ENCODE assay signal across 27 cellular contexts in genomic region chr3:174321549-174321948, GRCh38.
"Had no signal": no experiment of that assay in that cellular context is flagged by ENCODE, and none has a peak within 500 bp of the region (broad histone marks: within the 10 kb centered on the region; RNA-seq: fewer than 3 reads in every experiment).

No MANE protein-coding gene starts in this region.

- ATAC-seq: natural killer cell; psoas muscle; right cardiac atrium; sciatic nerve; stimulated activated memory B cell treated with anti-CD40 and anti-IgM and Interleukin-4, amounts not matched to agents 10 μg/mL and 1 μg/mL and 100 μg/mL, for 72 hours had no signal

- H3K4me3 ChIP-seq: neural progenitor cell, ovary, psoas muscle, skin epidermis, smooth muscle cell, spleen, stomach, thoracic aorta, thyroid gland, tibial nerve, upper lobe of left lung, vagina had no signal

- DNase-seq: natural killer cell; occipital lobe; ovary; posterior cingulate gyrus; psoas muscle; right cardiac atrium; spleen; stimulated activated CD4-positive, alpha-beta T cell treated with anti-CD3 and anti-CD28 coated beads, Interleukin-12 subunit alpha, Interleukin-12 subunit beta, amount 100 ng/mL, for 4 hours; stimulated activated CD4-positive, alpha-beta T cell treated with anti-CD3 and anti-CD28 coated beads, Interleukin-1b, Interleukin-23, amount 100 ng/mL, for 48 hours; stimulated activated CD4-positive, alpha-beta T cell treated with anti-CD3 and anti-CD28 coated beads, Interleukin-4, amount 100 ng/mL, for 1 hour; stimulated activated CD4-positive, alpha-beta T cell treated with anti-CD3 and anti-CD28 coated beads, Interleukin-4, amount 100 ng/mL, for 4 hours; stimulated activated CD8-positive, alpha-beta memory T cell treated with anti-CD3 and anti-CD28 coated beads, Interleukin-4, amount 100 ng/mL, for 48 hours; stimulated activated naive CD4-positive, alpha-beta T cell; stomach; thyroid gland; trophoblast cell; upper lobe of left lung had no signal

- H3K9me3 ChIP-seq: ovary, thoracic aorta, thyroid gland, vagina had no signal

- FAIRE-seq: urothelium cell line had no signal

- H3K27me3 ChIP-seq: neural progenitor cell, ovary, spleen, stomach, thyroid gland, tibial nerve, upper lobe of left lung, vagina had no signal

- H2AFZ ChIP-seq: neural progenitor cell, parathyroid adenoma had no signal

- H3K79me2 ChIP-seq: parathyroid adenoma had no signal

- H3K4me1 ChIP-seq: parathyroid adenoma, psoas muscle, spleen, thyroid gland, upper lobe of left lung, vagina had no signal

- H3K36me3 ChIP-seq: neural progenitor cell, ovary, spleen, stomach, thoracic aorta, thyroid gland, tibial nerve, upper lobe of left lung, vagina had no signal

- H3K27ac ChIP-seq: neural progenitor cell, ovary, parathyroid adenoma, psoas muscle, skin epidermis, spleen, stomach, thoracic aorta, thyroid gland, tibial nerve, upper lobe of left lung, vagina had no signal

- H3K4me2 ChIP-seq: neural progenitor cell, smooth muscle cell had no signal

- H3K9ac ChIP-seq: neural progenitor cell, parathyroid adenoma had no signal
